10 cellular contexts compared by ENCODE assay signal in the genomic region with DNA sequence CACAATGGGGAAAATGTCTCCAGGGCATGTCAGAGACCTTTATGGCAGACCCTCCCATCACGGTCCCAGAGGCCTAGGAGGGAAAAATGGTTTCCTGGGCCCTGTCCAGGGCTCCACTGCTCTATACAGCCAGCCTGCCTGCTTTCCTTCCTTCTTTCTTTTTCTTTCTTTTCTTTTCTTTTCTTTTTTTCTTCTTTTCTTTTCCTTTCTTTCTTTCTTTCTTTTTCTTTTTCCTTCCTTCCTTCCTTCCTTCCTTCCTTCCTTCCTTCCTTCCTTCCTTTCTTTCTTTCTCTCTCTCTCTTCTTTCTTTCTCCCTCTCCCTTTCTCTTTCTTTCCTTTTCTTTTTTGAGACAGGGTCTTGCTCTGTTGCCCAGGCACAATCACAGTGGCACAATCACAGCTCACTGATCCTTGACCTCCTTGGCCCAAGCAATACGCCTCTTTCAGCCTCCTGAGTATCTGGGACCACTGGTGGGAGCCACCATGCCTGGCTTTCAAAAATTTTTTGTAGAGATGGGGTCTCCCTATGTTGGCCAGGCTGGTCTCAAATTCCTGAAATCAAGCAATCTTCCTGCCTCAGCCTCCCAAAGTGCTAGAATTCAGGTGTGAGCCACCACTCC.
"Had no signal": no experiment of that assay in that cellular context is flagged by ENCODE, and none has a peak within 500 bp of the region (broad histone marks: within the 10 kb centered on the region; RNA-seq: fewer than 3 reads in every experiment).

No MANE protein-coding gene starts in this region.

- H3K36me3 ChIP-seq: HAP-1 had no signal

- H3K4me1 ChIP-seq: HAP-1 had no signal

- H3K4me3 ChIP-seq: GM23248, HAP-1 had no signal

- H3K27ac ChIP-seq: GM23248, HL-60, KMS-11 had no signal

- ATAC-seq: HCT116, HepG2 had no signal

- H3K9me3 ChIP-seq: HAP-1 had no signal

- DNase-seq: GM23248, GOT3, H7, IMR-90, KBM-7 had no signal
